In the genomic region with DNA sequence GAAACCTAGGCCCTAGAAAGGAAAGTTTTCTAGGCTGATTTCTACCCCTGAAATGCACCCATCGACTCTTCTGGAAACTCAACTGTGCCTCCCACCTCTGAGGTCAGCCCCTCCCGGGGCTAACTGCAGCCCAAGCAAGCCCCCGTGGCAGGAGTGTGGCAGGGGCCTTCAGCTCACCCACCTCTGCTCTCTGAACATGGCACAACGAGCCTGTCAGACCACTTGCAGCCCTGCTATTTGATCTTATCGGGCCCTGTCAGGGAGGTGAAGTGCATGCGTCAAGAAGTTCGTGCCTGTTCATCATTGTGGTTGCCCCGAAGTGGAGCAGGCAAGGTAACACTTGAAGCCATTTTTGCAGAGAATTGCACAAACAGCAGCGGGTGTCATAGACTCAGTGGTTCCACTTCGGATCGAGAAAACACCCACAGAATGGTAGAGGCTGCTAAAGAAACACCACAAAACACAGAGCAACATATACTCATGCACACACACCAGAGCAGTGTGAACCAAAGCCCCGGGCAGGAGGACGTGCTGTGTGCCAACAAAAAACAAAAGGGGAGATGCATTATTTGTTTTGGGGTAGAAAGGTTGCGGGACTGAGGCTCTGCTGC, we compare ENCODE assay signal across 11 cellular contexts.
DNase-seq lines count a peak whose midpoint lies in the region; ATAC-seq and TF ChIP-seq lines count a peak whose summit lies in the region.
"Had no signal": no experiment of that assay in that cellular context is flagged by ENCODE, and none has a peak within 500 bp of the region (broad histone marks: within the 10 kb centered on the region; RNA-seq: fewer than 3 reads in every experiment).

No MANE protein-coding gene starts in this region.

- no peaks in the 10 kb centered on the region for H4K20me1 ChIP-seq in BLaER1 treated with 17β-estradiol and CSF1 and Interleukin-3, amounts not matched to agents 10 nM and 100 nM

- H3K4me3 ChIP-seq in BLaER1 treated with 17β-estradiol and CSF1 and Interleukin-3, amounts not matched to agents 10 nM and 100 nM = no peak overlapping the region
- H3K4me3 ChIP-seq: SK-N-MC had no signal

- H3K4me1 ChIP-seq in BLaER1 treated with 17β-estradiol and CSF1 and Interleukin-3, amounts not matched to agents 10 nM and 100 nM = peaks cover 10 to 25% (median 21%) of the 10 kb centered on the region in 10 experiments

- no peak overlapping the region for H3K4me3 Mint-ChIP-seq in nephron progenitor cell
- H3K4me3 Mint-ChIP-seq: dendritic cell treated with granulocyte-macrophage colony-stimulating factor and Interleukin-4, amounts not matched to agents 40 ng/mL and 50 ng/mL, for 4 days had no signal

- DNase-seq in activated CD4-positive, alpha-beta T cell treated with anti-CD3 and anti-CD28 coated beads for 48 hours = peak; percentile 84
- peak; percentile 65 to 87 for DNase-seq in activated naive CD4-positive, alpha-beta T cell treated with anti-CD3 and anti-CD28 coated beads, Interleukin-2, amount 50 U/mL, for 72 hours (ENCODE audit: low spot score in 2 of 2)
- DNase-seq in stimulated activated CD4-positive, alpha-beta T cell treated with anti-CD3 and anti-CD28 coated beads, Interleukin-2, amount 100 ng/mL, for 24 hours = peak; percentile 69 to 82
- DNase-seq in nephron progenitor cell (no peak), SK-N-DZ (ENCODE audit: low spot score) (no peak), hypothalamus (lab: John Stamatoyannopoulos, UW) (no peak)
- DNase-seq: MM.1S had no signal

- H3K4me1 Mint-ChIP-seq in nephron progenitor cell = peaks cover 84% of the 10 kb centered on the region

- peak overlapping the region; percentile 95 to 98 for H3K27ac Mint-ChIP-seq in activated naive CD4-positive, alpha-beta T cell treated with anti-CD3 and anti-CD28 coated beads, Interleukin-2, amount 50 U/mL, for 72 hours
- H3K27ac Mint-ChIP-seq in nephron progenitor cell = no peak overlapping the region
- H3K27ac Mint-ChIP-seq: dendritic cell treated with granulocyte-macrophage colony-stimulating factor and Interleukin-4, amounts not matched to agents 40 ng/mL and 50 ng/mL, for 4 days had no signal

- no peak overlapping the region for H3K27ac ChIP-seq in BLaER1 treated with 17β-estradiol and CSF1 and Interleukin-3, amounts not matched to agents 10 nM and 100 nM
- H3K27ac ChIP-seq: SK-N-MC had no signal

- peak overlapping the region in 1 of 11 experiments; percentile 7; a peak in 1 of 22 replicates for H3K9ac ChIP-seq in BLaER1 treated with 17β-estradiol and CSF1 and Interleukin-3, amounts not matched to agents 10 nM and 100 nM

- H3K36me3 Mint-ChIP-seq in activated naive CD4-positive, alpha-beta T cell treated with anti-CD3 and anti-CD28 coated beads, Interleukin-2, amount 50 U/mL, for 72 hours = peaks cover 8 to 17% of the 10 kb centered on the region in 2 donors
- H3K36me3 Mint-ChIP-seq in nephron progenitor cell (ENCODE audit: low read depth) = peaks cover 5% of the 10 kb centered on the region

- TF ChIP-seq CTCF in nephron progenitor cell (IDR thresholded peaks at IDR 0.05) = no peak

- peaks cover 3 to 5% of the 10 kb centered on the region in 2 donors for H3K9me3 Mint-ChIP-seq in activated naive CD4-positive, alpha-beta T cell treated with anti-CD3 and anti-CD28 coated beads, Interleukin-2, amount 50 U/mL, for 72 hours
- peaks cover 9% of the 10 kb centered on the region for H3K9me3 Mint-ChIP-seq in nephron progenitor cell
- H3K9me3 Mint-ChIP-seq: dendritic cell treated with granulocyte-macrophage colony-stimulating factor and Interleukin-4, amounts not matched to agents 40 ng/mL and 50 ng/mL, for 4 days had no signal

- peak; percentile 74 to 81 for ATAC-seq in activated naive CD4-positive, alpha-beta T cell treated with anti-CD3 and anti-CD28 coated beads, Interleukin-2, amount 50 U/mL, for 72 hours
- no peak for ATAC-seq in GM21619 (IDR thresholded peaks at IDR 0.05; ENCODE audit: unreplicated experiment)

- H3K4me2 ChIP-seq in BLaER1 treated with 17β-estradiol and CSF1 and Interleukin-3, amounts not matched to agents 10 nM and 100 nM = peak overlapping the region in 9 of 11 experiments; percentile 11 to 52 (median 36); a peak in 16 of 22 replicates

- H3K27me3 Mint-ChIP-seq in nephron progenitor cell (ENCODE audit: low read depth, poor library complexity) = peaks cover 20% of the 10 kb centered on the region

- H3K36me3 ChIP-seq in BLaER1 treated with 17β-estradiol and CSF1 and Interleukin-3, amounts not matched to agents 10 nM and 100 nM = no peaks in the 10 kb centered on the region

- H3K9me3 ChIP-seq in BLaER1 treated with 17β-estradiol and CSF1 and Interleukin-3, amounts not matched to agents 10 nM and 100 nM (replicated peaks in 1 of 11) = no peaks in the 10 kb centered on the region

- H3K27me3 ChIP-seq in BLaER1 treated with 17β-estradiol and CSF1 and Interleukin-3, amounts not matched to agents 10 nM and 100 nM = no peaks in the 10 kb centered on the region

Comparison
In these comparisons a context has a peak if more than half of its experiments do, and no peak if none do; other contexts are left out.
1. DNase-seq: peak in activated CD4-positive, alpha-beta T cell treated with anti-CD3 and anti-CD28 coated beads for 48 hours (single experiment), activated naive CD4-positive, alpha-beta T cell treated with anti-CD3 and anti-CD28 coated beads, Interleukin-2, amount 50 U/mL, for 72 hours (2 of 2) and stimulated activated CD4-positive, alpha-beta T cell treated with anti-CD3 and anti-CD28 coated beads, Interleukin-2, amount 100 ng/mL, for 24 hours (2 of 2); none in nephron progenitor cell (single experiment), SK-N-DZ (single experiment) and hypothalamus (0 of 51).